In genomic region chr15:31352283-31352880, GRCh38 we compare ENCODE assay signal across 8 cellular contexts. TPM values are rescaled to one million over a fixed set of nuclear protein-coding genes. Genes with fewer than 3 reads are reported as not detected.
DNase-seq lines count a peak whose midpoint lies in the region; ATAC-seq and TF ChIP-seq lines count a peak whose summit lies in the region.

No MANE protein-coding gene starts in this region.

- H2AFZ ChIP-seq in HCT116 (ENCODE audit: low read depth, low read length, poor library complexity, severe bottlenecking) (no peak overlapping the region), smooth muscle cell (ENCODE audit: low read depth) (no peak overlapping the region)

- no peaks in the 10 kb centered on the region for H3K27me3 ChIP-seq in HCT116 (ENCODE audit: insufficient read depth, low read length)
- no peaks in the 10 kb centered on the region for H3K27me3 ChIP-seq in heart left ventricle
- H3K27me3 ChIP-seq in smooth muscle cell (ENCODE audit: low read depth): no peaks in the 10 kb centered on the region

- H3K27ac ChIP-seq in HCT116 (ENCODE audit: low read depth, low read length): no peak overlapping the region
- H3K27ac ChIP-seq in SK-N-MC: peak overlapping the region; percentile 82
- peak overlapping the region; percentile 85 to 99 (median 94) for H3K27ac ChIP-seq in heart left ventricle
- peak overlapping the region; percentile 57 for H3K27ac ChIP-seq in smooth muscle cell (ENCODE audit: low read depth)

- no peak for TF ChIP-seq RAD21 in HCT116 (IDR thresholded peaks at IDR 0.05; ENCODE audit: low read depth)

- H3K36me3 ChIP-seq in HCT116 (ENCODE audit: control insufficient read depth in 1 of 2, insufficient read depth in 2 of 2, low read length in 2 of 2) (no peaks in the 10 kb centered on the region), SK-N-MC (ENCODE audit: insufficient read depth, low read length) (0 out of 2 replicates have a peak, but pooled peaks cover 9% of the 10 kb centered on the region), heart left ventricle (peaks cover 0 to 31% (median 3%) of the 10 kb centered on the region in 9 donors), smooth muscle cell (ENCODE audit: low read depth) (peaks cover 4% of the 10 kb centered on the region)

- H3F3A ChIP-seq in smooth muscle cell (ENCODE audit: low read depth): no peaks in the 10 kb centered on the region

- ATAC-seq in HCT116: no peak
- ATAC-seq in heart left ventricle: peak; percentile 76 to 86 (median 80)
- ATAC-seq in HG03025 (IDR thresholded peaks at IDR 0.05; ENCODE audit: low FRiP score, unreplicated experiment): no peak
- ATAC-seq in GM21526 (IDR thresholded peaks at IDR 0.05; ENCODE audit: low FRiP score, unreplicated experiment): no peak

- BruUV-seq in HCT116 (replicated peaks; lab: Mats Ljungman, UMichigan): no TSS peak

- H3K79me2 ChIP-seq in HCT116 (ENCODE audit: insufficient read depth, low read length) (peaks cover 35% of the 10 kb centered on the region; the same call in 1 of the 2 replicates), smooth muscle cell (ENCODE audit: low read depth) (peaks cover 100% of the 10 kb centered on the region)

- H3K4me3 ChIP-seq in HCT116 (replicated peaks in 1 of 2; ENCODE audit: low read depth in 1 of 2, low read length in 2 of 2) (no peak overlapping the region), SK-N-MC (no peak overlapping the region), heart left ventricle (peak overlapping the region in 8 of 12 donors; percentile 9 to 50 (median 34)), smooth muscle cell (no peak overlapping the region)

- intact Hi-C loops in HCT116 (cut with micrococcal nuclease): no loop called here
- intact Hi-C loops in heart left ventricle (cut with DNase I): loop anchor here in 2 of 10 donors (2.0 to 5.0 kb wide), 3 partner anchors 14 to 40 kb away; partner anchors contain the start of gene KLF13 (in 1 of the 2)

- H4K20me1 ChIP-seq in HCT116 (ENCODE audit: insufficient read depth) (no peaks in the 10 kb centered on the region), smooth muscle cell (ENCODE audit: low read depth) (peaks cover 100% of the 10 kb centered on the region)

- RAD21 ChIA-PET in HCT116 (lab: Charles Lee; ENCODE audit: low non-redundant PET in 1 of 2, low total read pairs in 2 of 2, uncharacterized antibody in 2 of 2, unreplicated experiment in 2 of 2): no interaction called here

- no peaks in the 10 kb centered on the region for H3K9me3 ChIP-seq in HCT116 (ENCODE audit: control insufficient read depth in 1 of 2, insufficient read depth in 1 of 2, low read depth in 1 of 2, low read length in 2 of 2)
- H3K9me3 ChIP-seq in SK-N-MC (ENCODE audit: low read depth, low read length): no peaks in the 10 kb centered on the region
- H3K9me3 ChIP-seq in heart left ventricle: no peaks in the 10 kb centered on the region
- no peaks in the 10 kb centered on the region for H3K9me3 ChIP-seq in smooth muscle cell (replicated peaks; ENCODE audit: low read depth)

- TF ChIP-seq CTCF in HCT116 (IDR thresholded peaks at IDR 0.05 in 2 of 3, conservative IDR thresholded peaks at IDR 0.05 in 1 of 3; ENCODE audit: borderline replicate concordance in 1 of 3, insufficient read depth in 1 of 3, low read depth in 2 of 3, low read length in 2 of 3): no peak
- no peak for TF ChIP-seq CTCF in heart left ventricle (IDR thresholded peaks at IDR 0.05)
- no peak for TF ChIP-seq CTCF in smooth muscle cell (IDR thresholded peaks at IDR 0.05; ENCODE audit: borderline replicate concordance, insufficient read depth, poor library complexity, severe bottlenecking)

- no peak overlapping the region for H3K9ac ChIP-seq in HCT116 (ENCODE audit: low read length)
- no peak overlapping the region for H3K9ac ChIP-seq in SK-N-MC (ENCODE audit: insufficient read length)
- H3K9ac ChIP-seq in smooth muscle cell (ENCODE audit: low read depth): no peak overlapping the region

- TF ChIP-seq POLR2A in HCT116 (IDR thresholded peaks at IDR 0.05; ENCODE audit: borderline replicate concordance, extremely low read depth, insufficient read depth, insufficient read length) (no peak), heart left ventricle (IDR thresholded peaks at IDR 0.05) (no peak)

- POLR2A ChIA-PET in HCT116 (lab: Charles Lee): no interaction called here

- CTCF ChIA-PET in HCT116 (lab: Charles Lee): no interaction called here

- H3K9me2 ChIP-seq in HCT116 (ENCODE audit: insufficient read depth): no peaks in the 10 kb centered on the region

- DNase-seq in HCT116 (ENCODE audit: low read depth, low spot score): no peak
- DNase-seq in SK-N-MC (ENCODE audit: low read depth, low spot score): no peak
- peak; percentile 75 to 90 (median 82) for DNase-seq in heart left ventricle
- no peak for DNase-seq in smooth muscle cell (lab: John Stamatoyannopoulos, UW; ENCODE audit: unreplicated experiment)
- no peak for DNase-seq in activated CD4-positive, alpha-beta T cell treated with anti-CD3 and anti-CD28 coated beads for 1 hour
- no peak for DNase-seq in NCI-H187 (lab: John Stamatoyannopoulos, UW)

- H3K4me2 ChIP-seq in HCT116 (ENCODE audit: low read length) (0 out of 2 replicates have a peak overlapping the region, but pooled peaks have one; percentile 7), smooth muscle cell (peak overlapping the region; percentile 54)

- peaks cover 22 to 25% of the 10 kb centered on the region in 2 experiments; a peak in 3 of 4 replicates for H3K4me1 ChIP-seq in HCT116 (ENCODE audit: control insufficient read depth in 1 of 2, insufficient read depth in 2 of 2, low read length in 2 of 2)
- H3K4me1 ChIP-seq in heart left ventricle: peaks cover 49 to 100% (median 100%) of the 10 kb centered on the region in 12 donors
- peaks cover 26% of the 10 kb centered on the region for H3K4me1 ChIP-seq in smooth muscle cell (ENCODE audit: low read depth)

- WGBS in heart left ventricle, 4 donors: 21 to 31% (median 23%) methylated on average over 8 to 9 of the region's 9 CpGs
- WGBS in smooth muscle cell (ENCODE audit: low lambda C conversion rate): 64% methylated on average over 9 of the region's 9 CpGs

TF ChIP-seq in HCT116, 20 proteins besides CTCF, POLR2A, EP300 and RAD21:
- TF ChIP-seq ZNF274 (IDR thresholded peaks at IDR 0.05; ENCODE audit: low read depth, low read length) (no peak), JUND (IDR thresholded peaks at IDR 0.05) (no peak), CEBPB (IDR thresholded peaks at IDR 0.05; ENCODE audit: low read depth) (no peak), YY1 (IDR thresholded peaks at IDR 0.05; ENCODE audit: extremely low read depth, insufficient replicate concordance, low read depth, low read length) (no peak), CBX3 (IDR thresholded peaks at IDR 0.05; ENCODE audit: low read depth) (no peak), MAX (IDR thresholded peaks at IDR 0.05) (no peak), ELF1 (IDR thresholded peaks at IDR 0.05; ENCODE audit: borderline replicate concordance, low read depth) (no peak), FOSL1 (IDR thresholded peaks at IDR 0.05; ENCODE audit: low read depth) (no peak), EGR1 (IDR thresholded peaks at IDR 0.05; ENCODE audit: low read depth) (no peak), ZFX (IDR thresholded peaks at IDR 0.05) (no peak), REST (IDR thresholded peaks at IDR 0.05; ENCODE audit: low read depth) (no peak), TCF7L2 (IDR thresholded peaks at IDR 0.05; ENCODE audit: borderline replicate concordance, extremely low read depth, insufficient read depth, insufficient read length) (no peak), EZH2 (IDR thresholded peaks at IDR 0.05) (no peak)

RNA-seq across cellular contexts. Expression of gene KLF13, which starts 25.7 kb away (rescaled TPM):
- total RNA-seq in HCT116 (2021; ENCODE audit: unreplicated experiment) (60.1 TPM), heart left ventricle (10 to 100 TPM; 37.5 to 65.9 (median 56.4) TPM), smooth muscle cell (74.2 and 77.4 TPM in 2 replicates)
- polyA plus RNA-seq in HCT116 (2012): 24.0 and 25.9 TPM in 2 replicates
- polyA plus RNA-seq in heart left ventricle (10 to 100 TPM; 22.4 to 74.0 TPM), smooth muscle cell (42.1 and 58.0 TPM in 2 replicates)

Comparison
In these comparisons a context has a peak if more than half of its experiments do, and no peak if none do; other contexts are left out.
1. ATAC-seq: peak in heart left ventricle (4 of 4); none in HCT116 (single experiment), HG03025 (single experiment) and GM21526 (single experiment).
2. DNase-seq: peak in heart left ventricle (5 of 5); none in HCT116 (single experiment), SK-N-MC (single experiment), smooth muscle cell (single experiment), activated CD4-positive, alpha-beta T cell treated with anti-CD3 and anti-CD28 coated beads for 1 hour (single experiment) and NCI-H187 (0 of 2).
3. H3K4me3 ChIP-seq: peak in heart left ventricle (8 of 12); none in HCT116 (0 of 2), SK-N-MC (single experiment) and smooth muscle cell (single experiment).